ENCODE assay signal across 18 cellular contexts in genomic region chr4:169064281-169064680, GRCh38.
"Had no signal": no experiment of that assay in that cellular context is flagged by ENCODE, and none has a peak within 500 bp of the region (broad histone marks: within the 10 kb centered on the region; RNA-seq: fewer than 3 reads in every experiment).

No MANE protein-coding gene starts in this region.

- FAIRE-seq: islet of Langerhans, TTC549 had no signal

- H3K4me3 ChIP-seq: hepatocyte, lung, suprapubic skin, transverse colon, uterus had no signal

- H3K27me3 ChIP-seq: hepatocyte, suprapubic skin, transverse colon, uterus had no signal

- H3K4me1 ChIP-seq: uterus had no signal

- H3K27ac ChIP-seq: hepatocyte, suprapubic skin, transverse colon, uterus had no signal

- DNase-seq: activated CD4-positive, alpha-beta T cell treated with anti-CD3 and anti-CD28 coated beads for 36 hours; activated CD4-positive, alpha-beta T cell treated with anti-CD3 and anti-CD28 coated beads, Interleukin-2, amount 50 U/mL, for 48 hours; activated naive CD4-positive, alpha-beta T cell; activated naive CD8-positive, alpha-beta T cell treated with anti-CD3 and anti-CD28 coated beads for 36 hours; amygdala; effector memory CD8-positive, alpha-beta T cell; occipital lobe; posterior cingulate gyrus; retina; stimulated activated CD4-positive, alpha-beta T cell treated with anti-CD3 and anti-CD28 coated beads, Interleukin-2, amount 100 ng/mL, for 24 hours; stimulated activated naive CD4-positive, alpha-beta T cell treated with Interleukin-2 at 50 U/mL for 16 hours; transverse colon; uterus had no signal

- H3K9me3 ChIP-seq: suprapubic skin, transverse colon, uterus had no signal

- H3K36me3 ChIP-seq: suprapubic skin, transverse colon, uterus had no signal
